ENCODE assay signal across 1 cellular context in the genomic region with DNA sequence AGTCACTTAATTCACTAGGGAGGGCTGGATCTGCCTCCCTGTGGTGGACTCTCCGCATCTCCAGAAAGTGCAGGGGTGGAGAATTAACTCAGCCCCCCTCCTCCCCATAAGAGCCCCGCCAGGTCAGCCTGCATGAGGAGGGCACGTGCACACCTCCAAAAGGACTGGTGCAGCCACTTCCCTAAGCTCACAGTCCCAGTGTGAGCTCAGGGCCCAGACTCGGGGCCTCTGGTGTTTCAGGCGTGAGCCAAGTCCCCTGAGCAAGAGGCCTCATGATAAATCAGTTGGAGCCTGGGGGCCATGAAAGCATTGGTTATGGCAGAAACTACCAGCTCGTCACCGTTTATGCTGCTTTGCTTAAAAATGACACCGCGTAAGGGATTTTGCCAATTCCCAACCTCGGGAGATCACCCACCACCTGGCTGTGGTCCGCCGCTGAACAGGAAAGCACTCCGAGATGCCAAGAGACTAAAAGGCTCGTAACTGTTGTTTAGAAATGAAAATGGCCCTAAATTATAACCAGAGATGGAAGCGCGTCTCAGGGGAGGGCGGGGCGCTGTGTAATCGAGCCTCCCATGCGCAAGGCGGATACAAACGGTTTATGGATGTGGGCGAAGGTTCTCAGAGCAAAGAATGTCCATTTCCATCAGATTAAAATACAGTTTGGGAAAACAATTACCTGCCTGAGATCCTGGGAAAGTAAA.
TF ChIP-seq lines count a peak whose summit lies in the region.

No MANE protein-coding gene starts in this region.

TF ChIP-seq in GM12878, 131 proteins besides CTCF, POLR2A, EP300 and RAD21 (continued from another document):
- TF ChIP-seq, protein P1, sequence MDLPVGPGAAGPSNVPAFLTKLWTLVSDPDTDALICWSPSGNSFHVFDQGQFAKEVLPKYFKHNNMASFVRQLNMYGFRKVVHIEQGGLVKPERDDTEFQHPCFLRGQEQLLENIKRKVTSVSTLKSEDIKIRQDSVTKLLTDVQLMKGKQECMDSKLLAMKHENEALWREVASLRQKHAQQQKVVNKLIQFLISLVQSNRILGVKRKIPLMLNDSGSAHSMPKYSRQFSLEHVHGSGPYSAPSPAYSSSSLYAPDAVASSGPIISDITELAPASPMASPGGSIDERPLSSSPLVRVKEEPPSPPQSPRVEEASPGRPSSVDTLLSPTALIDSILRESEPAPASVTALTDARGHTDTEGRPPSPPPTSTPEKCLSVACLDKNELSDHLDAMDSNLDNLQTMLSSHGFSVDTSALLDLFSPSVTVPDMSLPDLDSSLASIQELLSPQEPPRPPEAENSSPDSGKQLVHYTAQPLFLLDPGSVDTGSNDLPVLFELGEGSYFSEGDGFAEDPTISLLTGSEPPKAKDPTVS (IDR thresholded peaks at IDR 0.05; ENCODE audit: low read depth, low read length): no peak
- TF ChIP-seq LARP7 (IDR thresholded peaks at IDR 0.05): no peak
